ENCODE assay signal across 8 cellular contexts in genomic region chr19:5687360-5688198, GRCh38. TPM values are rescaled to one million over a fixed set of nuclear protein-coding genes. Genes with fewer than 3 reads are reported as not detected.
DNase-seq lines count a peak whose midpoint lies in the region; ATAC-seq, FAIRE-seq and TF ChIP-seq lines count a peak whose summit lies in the region.

No MANE protein-coding gene starts in this region.

- peaks cover 24% of the 10 kb centered on the region for H4K20me1 ChIP-seq in HepG2 (ENCODE audit: insufficient read depth, low read length)

- POLR2A ChIA-PET in HepG2 (lab: Yijun Ruan, JAX), result interaction anchor here (0.7 to 2.2 kb wide), 7 partner anchors 22 to 141 kb away, joined by 3 to 21 read pairs (median 5); partner anchors contain the start of genes CATSPERD, DUS3L, LONP1 and SAFB

- TF ChIP-seq POLR2A in HepG2 (IDR thresholded peaks at IDR 0.05; ENCODE audit: insufficient read depth in 1 of 2, low read depth in 2 of 2, low read length in 2 of 2), result no peak
- no peak for TF ChIP-seq POLR2A in thyroid gland (IDR thresholded peaks at IDR 0.05)

- H3K36me3 ChIP-seq in ascending aorta (peaks cover 9 to 12% of the 10 kb centered on the region in 2 donors), HepG2 (replicated peaks in 1 of 2; ENCODE audit: control insufficient read depth in 1 of 2, insufficient read depth in 2 of 2, low read length in 2 of 2) (peaks cover 4 to 13% of the 10 kb centered on the region in 2 experiments; a peak in 4 of 5 replicates), thyroid gland (peaks cover 8% of the 10 kb centered on the region in 2 donors)

- 95% methylated on average over 32 of the region's 76 CpGs for WGBS in HepG2 (ENCODE audit: low lambda C conversion rate)
- WGBS in thyroid gland, 2 donors, result 71 to 90% methylated on average over 14 to 42 of the region's 76 CpGs

- FAIRE-seq in HepG2 (lab: Jason Lieb, UNC), result no peak

- no peak overlapping the region for H2AFZ ChIP-seq in HepG2 (ENCODE audit: low read length)

- intact Hi-C loops in ascending aorta (cut with DNase I), result no loop called here
- intact Hi-C loops in HepG2 (cut with micrococcal nuclease; ENCODE audit: unreplicated experiment), result loop anchor here (2.0 to 5.0 kb wide), 2 partner anchors 33 to 140 kb away; partner anchors contain the start of genes CATSPERD and LONP1
- intact Hi-C loops in thyroid gland (cut with DNase I), result no loop called here

- H3K27me3 ChIP-seq in ascending aorta (no peaks in the 10 kb centered on the region), HepG2 (ENCODE audit: control insufficient read depth in 1 of 2, insufficient read depth in 2 of 2, low read length in 2 of 2) (no peaks in the 10 kb centered on the region; a peak in 1 of 5 replicates), thyroid gland (no peaks in the 10 kb centered on the region)

- no peaks in the 10 kb centered on the region for H3K9me3 ChIP-seq in ascending aorta
- H3K9me3 ChIP-seq in HepG2 (ENCODE audit: low read length), result no peaks in the 10 kb centered on the region
- H3K9me3 ChIP-seq in thyroid gland, result no peaks in the 10 kb centered on the region

- BruUV-seq in HepG2 (replicated peaks; lab: Mats Ljungman, UMichigan), result no TSS peak

- TF ChIP-seq CTCF in ascending aorta (IDR thresholded peaks at IDR 0.05) (peak in 1 of 3 experiments; percentile 5), HepG2 (CRISPR knock-in tag; IDR thresholded peaks at IDR 0.05) (no peak), thyroid gland (IDR thresholded peaks at IDR 0.05) (no peak)

- ATAC-seq in HepG2 (no peak), GM18870 (IDR thresholded peaks at IDR 0.05; ENCODE audit: unreplicated experiment) (no peak)

- H3K9ac ChIP-seq in HepG2 (ENCODE audit: insufficient read depth, low read depth, low read length), result peak overlapping the region; percentile 62

- CTCF ChIA-PET in HepG2 (lab: Yijun Ruan, JAX; ENCODE audit: low intra/inter-chr PET ratio, low total read pairs), result no interaction called here

- peak overlapping the region; percentile 84 for H3K4me2 ChIP-seq in HepG2 (ENCODE audit: low read depth, low read length)

- H3K4me1 ChIP-seq in ascending aorta (peaks cover 5 to 13% of the 10 kb centered on the region in 2 donors), HepG2 (ENCODE audit: insufficient read depth, low read length) (peaks cover 31% of the 10 kb centered on the region), thyroid gland (peaks cover 19 to 28% of the 10 kb centered on the region in 2 donors)

- H3K27ac ChIP-seq in ascending aorta (peak overlapping the region in 1 of 2 donors; percentile 64), HepG2 (ENCODE audit: extremely low read length, insufficient read depth, low read length) (peak overlapping the region; percentile 40), thyroid gland (peak overlapping the region in 2 of 3 donors; percentile 38 to 76)

- TF ChIP-seq RAD21 in HepG2 (CRISPR knock-in tag; IDR thresholded peaks at IDR 0.05), result no peak

- peak; percentile 59 for DNase-seq in activated CD8-positive, alpha-beta memory T cell treated with anti-CD3 and anti-CD28 coated beads, Interleukin-2, amount 50 U/mL, for 48 hours
- no peak for DNase-seq in activated CD8-positive, alpha-beta memory T cell treated with anti-CD3 and anti-CD28 coated beads for 24 hours
- DNase-seq in ascending aorta (ENCODE audit: low spot score in 2 of 2), result no peak
- DNase-seq in HepG2 (ENCODE audit: low spot score), result no peak
- DNase-seq in thyroid gland, result no peak
- DNase-seq in inferior parietal cortex (ENCODE audit: extremely low spot score), result no peak
- DNase-seq in DMS 273 treated with DMSO at 0.1 percent for 48 hours (lab: John Stamatoyannopoulos, UW), result no peak

- in situ Hi-C loops in HepG2 (cut with HindIII; ENCODE audit: extremely low pct_ligation_motif_present, low pct_unique_long_range_greater_than_20kb), result no loop called here

- peaks cover 25% of the 10 kb centered on the region for H3K79me2 ChIP-seq in HepG2 (ENCODE audit: insufficient read depth, low read length)

- TF ChIP-seq EP300 in HepG2 (IDR thresholded peaks at IDR 0.05; ENCODE audit: low read depth in 2 of 2, low read length in 2 of 2) (no peak), HepG2 (CRISPR knock-in tag; IDR thresholded peaks at IDR 0.05; ENCODE audit: borderline replicate concordance) (no peak)

- H3K4me3 ChIP-seq in ascending aorta, result peak overlapping the region; percentile 48 to 68
- peak overlapping the region; percentile 12 to 81 (median 41); a peak in 3 of 6 replicates for H3K4me3 ChIP-seq in HepG2 (replicated peaks in 1 of 3; ENCODE audit: insufficient read depth in 1 of 3, low read depth in 2 of 3, low read length in 3 of 3)
- H3K4me3 ChIP-seq in thyroid gland (replicated peaks in 1 of 3), result peak overlapping the region in 2 of 3 donors; percentile 37 to 48

RNA-seq across cellular contexts. Expression of gene RPL36, which starts 2.5 kb away (rescaled TPM):
- 885 TPM for total RNA-seq in ascending aorta
- total RNA-seq in HepG2 (2016; rRNA removed; fragmentation: Illumina TruSeq; extraction: Trizol), result 706 and 763 TPM in 2 replicates
- 1,266 and 1,322 TPM in 2 replicates for total RNA-seq in HepG2 (2016; cell fraction: cytosol; rRNA removed; fragmentation: Illumina TruSeq; extraction: Trizol; ENCODE audit: low read depth)
- 739 and 797 TPM in 2 replicates for total RNA-seq in HepG2 (2016; cell fraction: insoluble cytoplasmic fraction; rRNA removed; fragmentation: Illumina TruSeq; extraction: Trizol)
- total RNA-seq in HepG2 (2016; cell fraction: membrane; rRNA removed; fragmentation: Illumina TruSeq; extraction: Trizol), result 1,622 and 1,758 TPM in 2 replicates
- total RNA-seq in HepG2 (2016; cell fraction: nucleus; rRNA removed; fragmentation: Illumina TruSeq; extraction: Trizol), result 259 and 275 TPM in 2 replicates
- polyA plus RNA-seq in HepG2 (2011; rRNA removed), result 740 and 962 TPM in 2 replicates
- polyA plus RNA-seq in HepG2 (2011; cell fraction: cytosol; rRNA removed), result 548 and 718 TPM in 2 replicates
- 184 and 190 TPM in 2 replicates for polyA plus RNA-seq in HepG2 (2011; cell fraction: nucleus; rRNA removed)
- 1,022 and 1,044 TPM in 2 replicates for polyA plus RNA-seq in HepG2 (2012)
- polyA plus RNA-seq in HepG2 (2016; cell fraction: cytosol; fragmentation: Illumina TruSeq; extraction: Trizol; ENCODE audit: low read depth), result 1,678 and 1,761 TPM in 2 replicates
- polyA plus RNA-seq in HepG2 (2016; cell fraction: insoluble cytoplasmic fraction; fragmentation: Illumina TruSeq; extraction: Trizol; ENCODE audit: low read depth), result 756 and 780 TPM in 2 replicates
- 1,750 and 1,946 TPM in 2 replicates for polyA plus RNA-seq in HepG2 (2016; cell fraction: membrane; fragmentation: Illumina TruSeq; extraction: Trizol; ENCODE audit: low read depth)
- 539 and 605 TPM in 2 replicates for polyA plus RNA-seq in HepG2 (2016; cell fraction: nucleus; fragmentation: Illumina TruSeq; extraction: Trizol; ENCODE audit: insufficient read depth, low read depth)
- polyA minus RNA-seq in HepG2 (2011; rRNA and poly(A)+ RNA removed; ENCODE audit: low replicate concordance), result 163 and 316 TPM in 2 replicates
- polyA minus RNA-seq in HepG2 (2011; cell fraction: cytosol; rRNA and poly(A)+ RNA removed), result 334 and 359 TPM in 2 replicates
- 64.5 and 86.4 TPM in 2 replicates for polyA minus RNA-seq in HepG2 (2011; cell fraction: nucleus; rRNA and poly(A)+ RNA removed)
- 100 to 1,000 TPM; 313 to 561 (median 386) TPM for total RNA-seq in thyroid gland

RNA-seq across cellular contexts. Expression of gene HSD11B1L, which starts 6.8 kb away (rescaled TPM):
- 116 TPM for total RNA-seq in ascending aorta
- total RNA-seq in HepG2 (2016; rRNA removed; fragmentation: Illumina TruSeq; extraction: Trizol), result 2.8 TPM in 2 replicates
- 2.6 and 3.3 TPM in 2 replicates for total RNA-seq in HepG2 (2016; cell fraction: cytosol; rRNA removed; fragmentation: Illumina TruSeq; extraction: Trizol; ENCODE audit: low read depth)
- 1.6 and 2.1 TPM in 2 replicates for total RNA-seq in HepG2 (2016; cell fraction: insoluble cytoplasmic fraction; rRNA removed; fragmentation: Illumina TruSeq; extraction: Trizol)
- total RNA-seq in HepG2 (2016; cell fraction: membrane; rRNA removed; fragmentation: Illumina TruSeq; extraction: Trizol), result 3.9 and 5.5 TPM in 2 replicates
- 0.81 and 0.94 TPM in 2 replicates for total RNA-seq in HepG2 (2016; cell fraction: nucleus; rRNA removed; fragmentation: Illumina TruSeq; extraction: Trizol)
- polyA plus RNA-seq in HepG2 (2011; rRNA removed), result 3.9 and 4.6 TPM in 2 replicates
- polyA plus RNA-seq in HepG2 (2011; cell fraction: cytosol; rRNA removed), result 4.2 and 6.2 TPM in 2 replicates
- 6.3 and 7.3 TPM in 2 replicates for polyA plus RNA-seq in HepG2 (2011; cell fraction: nucleus; rRNA removed)
- polyA plus RNA-seq in HepG2 (2012), result 1.9 and 3.0 TPM in 2 replicates
- 3.6 and 4.2 TPM in 2 replicates for polyA plus RNA-seq in HepG2 (2016; cell fraction: cytosol; fragmentation: Illumina TruSeq; extraction: Trizol; ENCODE audit: low read depth)
- polyA plus RNA-seq in HepG2 (2016; cell fraction: insoluble cytoplasmic fraction; fragmentation: Illumina TruSeq; extraction: Trizol; ENCODE audit: low read depth), result 2.5 and 3.3 TPM in 2 replicates
- 3.3 and 3.5 TPM in 2 replicates for polyA plus RNA-seq in HepG2 (2016; cell fraction: membrane; fragmentation: Illumina TruSeq; extraction: Trizol; ENCODE audit: low read depth)
- 3.3 and 3.4 TPM in 2 replicates for polyA plus RNA-seq in HepG2 (2016; cell fraction: nucleus; fragmentation: Illumina TruSeq; extraction: Trizol; ENCODE audit: insufficient read depth, low read depth)
- polyA minus RNA-seq in HepG2 (2011; rRNA and poly(A)+ RNA removed; ENCODE audit: low replicate concordance), result 0.21 and 1.8 TPM in 2 replicates
- 1.1 and 3.1 TPM in 2 replicates for polyA minus RNA-seq in HepG2 (2011; cell fraction: cytosol; rRNA and poly(A)+ RNA removed)
- 0.52 and 1.1 TPM in 2 replicates for polyA minus RNA-seq in HepG2 (2011; cell fraction: nucleus; rRNA and poly(A)+ RNA removed)
- total RNA-seq in thyroid gland, result 10 to 100 TPM in 3 of 4 donors, 1 to 10 TPM in 1; 7.3 to 30.4 (median 15.8) TPM

RNA-seq across cellular contexts. Expression of gene MICOS13, which starts 7.3 kb away (rescaled TPM):
- total RNA-seq in ascending aorta (75.6 TPM), HepG2 (2016; rRNA removed; fragmentation: Illumina TruSeq; extraction: Trizol) (35.4 and 37.9 TPM in 2 replicates), thyroid gland (10 to 100 TPM; 20.1 to 68.3 (median 47.2) TPM)
- 20.7 and 21.7 TPM in 2 replicates for total RNA-seq in HepG2 (2016; cell fraction: cytosol; rRNA removed; fragmentation: Illumina TruSeq; extraction: Trizol; ENCODE audit: low read depth)
- total RNA-seq in HepG2 (2016; cell fraction: insoluble cytoplasmic fraction; rRNA removed; fragmentation: Illumina TruSeq; extraction: Trizol), result 38.9 and 39.8 TPM in 2 replicates
- total RNA-seq in HepG2 (2016; cell fraction: membrane; rRNA removed; fragmentation: Illumina TruSeq; extraction: Trizol), result 22.9 and 26.0 TPM in 2 replicates
- total RNA-seq in HepG2 (2016; cell fraction: nucleus; rRNA removed; fragmentation: Illumina TruSeq; extraction: Trizol), result 18.4 and 19.8 TPM in 2 replicates
- polyA plus RNA-seq in HepG2 (2011; rRNA removed), result 28.8 and 40.0 TPM in 2 replicates
- 16.8 and 30.9 TPM in 2 replicates for polyA plus RNA-seq in HepG2 (2011; cell fraction: cytosol; rRNA removed)
- polyA plus RNA-seq in HepG2 (2011; cell fraction: nucleus; rRNA removed), result 13.2 and 15.1 TPM in 2 replicates
- polyA plus RNA-seq in HepG2 (2012), result 13.1 and 19.3 TPM in 2 replicates
- polyA plus RNA-seq in HepG2 (2016; cell fraction: cytosol; fragmentation: Illumina TruSeq; extraction: Trizol; ENCODE audit: low read depth), result 20.6 and 24.5 TPM in 2 replicates
- 37.7 and 43.8 TPM in 2 replicates for polyA plus RNA-seq in HepG2 (2016; cell fraction: insoluble cytoplasmic fraction; fragmentation: Illumina TruSeq; extraction: Trizol; ENCODE audit: low read depth)
- 19.5 and 22.0 TPM in 2 replicates for polyA plus RNA-seq in HepG2 (2016; cell fraction: membrane; fragmentation: Illumina TruSeq; extraction: Trizol; ENCODE audit: low read depth)
- polyA plus RNA-seq in HepG2 (2016; cell fraction: nucleus; fragmentation: Illumina TruSeq; extraction: Trizol; ENCODE audit: insufficient read depth, low read depth), result 32.1 and 41.0 TPM in 2 replicates
- 14.6 and 22.6 TPM in 2 replicates for polyA minus RNA-seq in HepG2 (2011; rRNA and poly(A)+ RNA removed; ENCODE audit: low replicate concordance)
- polyA minus RNA-seq in HepG2 (2011; cell fraction: cytosol; rRNA and poly(A)+ RNA removed), result 6.3 and 9.1 TPM in 2 replicates
- 6.0 and 7.5 TPM in 2 replicates for polyA minus RNA-seq in HepG2 (2011; cell fraction: nucleus; rRNA and poly(A)+ RNA removed)

RNA-seq across cellular contexts. Expression of gene LONP1, which starts 32.4 kb away (rescaled TPM):
- total RNA-seq in ascending aorta (60.0 TPM), HepG2 (2016; rRNA removed; fragmentation: Illumina TruSeq; extraction: Trizol) (50.4 and 76.8 TPM in 2 replicates), thyroid gland (100 to 1,000 TPM in 1 of 4 donors, 10 to 100 TPM in 3; 45.0 to 100 (median 67.9) TPM)
- total RNA-seq in HepG2 (2016; cell fraction: cytosol; rRNA removed; fragmentation: Illumina TruSeq; extraction: Trizol; ENCODE audit: low read depth), result 12.1 and 15.6 TPM in 2 replicates
- 41.9 and 83.8 TPM in 2 replicates for total RNA-seq in HepG2 (2016; cell fraction: insoluble cytoplasmic fraction; rRNA removed; fragmentation: Illumina TruSeq; extraction: Trizol)
- total RNA-seq in HepG2 (2016; cell fraction: membrane; rRNA removed; fragmentation: Illumina TruSeq; extraction: Trizol), result 26.9 and 27.9 TPM in 2 replicates
- total RNA-seq in HepG2 (2016; cell fraction: nucleus; rRNA removed; fragmentation: Illumina TruSeq; extraction: Trizol), result 53.2 and 60.3 TPM in 2 replicates
- 59.5 and 69.0 TPM in 2 replicates for polyA plus RNA-seq in HepG2 (2011; rRNA removed)
- polyA plus RNA-seq in HepG2 (2011; cell fraction: cytosol; rRNA removed), result 54.0 and 91.2 TPM in 2 replicates
- polyA plus RNA-seq in HepG2 (2011; cell fraction: nucleus; rRNA removed), result 270 and 346 TPM in 2 replicates
- polyA plus RNA-seq in HepG2 (2012), result 49.0 and 62.8 TPM in 2 replicates
- 7.4 and 9.2 TPM in 2 replicates for polyA plus RNA-seq in HepG2 (2016; cell fraction: cytosol; fragmentation: Illumina TruSeq; extraction: Trizol; ENCODE audit: low read depth)
- 49.9 and 60.1 TPM in 2 replicates for polyA plus RNA-seq in HepG2 (2016; cell fraction: insoluble cytoplasmic fraction; fragmentation: Illumina TruSeq; extraction: Trizol; ENCODE audit: low read depth)
- polyA plus RNA-seq in HepG2 (2016; cell fraction: membrane; fragmentation: Illumina TruSeq; extraction: Trizol; ENCODE audit: low read depth), result 15.7 and 17.9 TPM in 2 replicates
- polyA plus RNA-seq in HepG2 (2016; cell fraction: nucleus; fragmentation: Illumina TruSeq; extraction: Trizol; ENCODE audit: insufficient read depth, low read depth), result 120 and 130 TPM in 2 replicates
- 65.4 and 106 TPM in 2 replicates for polyA minus RNA-seq in HepG2 (2011; rRNA and poly(A)+ RNA removed; ENCODE audit: low replicate concordance)
- polyA minus RNA-seq in HepG2 (2011; cell fraction: cytosol; rRNA and poly(A)+ RNA removed), result 42.1 and 48.3 TPM in 2 replicates
- polyA minus RNA-seq in HepG2 (2011; cell fraction: nucleus; rRNA and poly(A)+ RNA removed), result 44.8 and 51.0 TPM in 2 replicates

RNA-seq across cellular contexts. Expression of gene CATSPERD, which starts 32.9 kb away (rescaled TPM):
- not detected for total RNA-seq in ascending aorta
- not detected in 2 replicates for total RNA-seq in HepG2 (2016; rRNA removed; fragmentation: Illumina TruSeq; extraction: Trizol)
- total RNA-seq in HepG2 (2016; cell fraction: cytosol; rRNA removed; fragmentation: Illumina TruSeq; extraction: Trizol; ENCODE audit: low read depth), result not detected in 2 replicates
- not detected in 2 replicates for total RNA-seq in HepG2 (2016; cell fraction: insoluble cytoplasmic fraction; rRNA removed; fragmentation: Illumina TruSeq; extraction: Trizol)
- total RNA-seq in HepG2 (2016; cell fraction: membrane; rRNA removed; fragmentation: Illumina TruSeq; extraction: Trizol), result 0.09 TPM in 1 of 2 replicates, not detected in the other
- not detected in 2 replicates for total RNA-seq in HepG2 (2016; cell fraction: nucleus; rRNA removed; fragmentation: Illumina TruSeq; extraction: Trizol)
- 0.04 TPM in 1 of 2 replicates, not detected in the other for polyA plus RNA-seq in HepG2 (2011; rRNA removed)
- 0.04 TPM in 1 of 2 replicates, not detected in the other for polyA plus RNA-seq in HepG2 (2011; cell fraction: cytosol; rRNA removed)
- 0.09 TPM in 1 of 2 replicates, not detected in the other for polyA plus RNA-seq in HepG2 (2011; cell fraction: nucleus; rRNA removed)
- polyA plus RNA-seq in HepG2 (2012), result not detected in 2 replicates
- polyA plus RNA-seq in HepG2 (2016; cell fraction: cytosol; fragmentation: Illumina TruSeq; extraction: Trizol; ENCODE audit: low read depth), result not detected in 2 replicates
- polyA plus RNA-seq in HepG2 (2016; cell fraction: insoluble cytoplasmic fraction; fragmentation: Illumina TruSeq; extraction: Trizol; ENCODE audit: low read depth), result not detected in 2 replicates
- not detected in 2 replicates for polyA plus RNA-seq in HepG2 (2016; cell fraction: membrane; fragmentation: Illumina TruSeq; extraction: Trizol; ENCODE audit: low read depth)
- not detected in 2 replicates for polyA plus RNA-seq in HepG2 (2016; cell fraction: nucleus; fragmentation: Illumina TruSeq; extraction: Trizol; ENCODE audit: insufficient read depth, low read depth)
- 0.09 TPM in 1 of 2 replicates, not detected in the other for polyA minus RNA-seq in HepG2 (2011; rRNA and poly(A)+ RNA removed; ENCODE audit: low replicate concordance)
- polyA minus RNA-seq in HepG2 (2011; cell fraction: cytosol; rRNA and poly(A)+ RNA removed), result not detected in 2 replicates
- polyA minus RNA-seq in HepG2 (2011; cell fraction: nucleus; rRNA and poly(A)+ RNA removed), result not detected in 2 replicates
- total RNA-seq in thyroid gland, result not detected
